22 cellular contexts compared by ENCODE assay signal in the genomic region with DNA sequence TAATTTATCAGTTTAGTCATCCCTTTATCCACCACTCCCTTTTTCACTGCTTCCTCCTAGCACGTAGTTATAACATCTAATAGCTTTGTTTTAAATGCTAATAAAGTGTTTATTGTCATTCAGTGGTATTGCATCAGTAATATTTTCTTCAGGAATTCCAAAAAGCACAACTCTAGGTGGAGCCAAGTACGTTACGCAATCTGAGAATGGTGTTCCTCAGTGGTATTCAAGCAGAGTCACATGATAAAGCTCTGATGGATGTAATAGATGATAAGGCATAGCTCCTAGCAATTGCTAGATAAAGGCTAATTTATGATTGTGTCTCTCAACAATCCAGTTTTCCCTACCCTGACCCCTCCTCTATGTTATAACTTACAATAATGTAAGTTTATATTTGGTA.
DNase-seq lines count a peak whose midpoint lies in the region; ATAC-seq, FAIRE-seq and TF ChIP-seq lines count a peak whose summit lies in the region.
"Had no signal": no experiment of that assay in that cellular context is flagged by ENCODE, and none has a peak within 500 bp of the region (broad histone marks: within the 10 kb centered on the region; RNA-seq: fewer than 3 reads in every experiment).

No MANE protein-coding gene starts in this region.

- no peak overlapping the region for H2BK15ac ChIP-seq in H1 (ENCODE audit: low read length)

- no peaks in the 10 kb centered on the region for H3K79me1 ChIP-seq in H1 (ENCODE audit: low read depth, low read length)

- H3K4me2 ChIP-seq in H1 (ENCODE audit: insufficient read depth in 1 of 2, low read depth in 2 of 2, low read length in 2 of 2): no peak overlapping the region
- H3K4me2 ChIP-seq: BLaER1 had no signal

- ATAC-seq in stimulated activated memory B cell treated with anti-CD40 and anti-IgM and Interleukin-4, amounts not matched to agents 10 μg/mL and 1 μg/mL and 100 μg/mL, for 72 hours: no peak
- ATAC-seq in heart right ventricle (no peak), GM19463 (IDR thresholded peaks at IDR 0.05; ENCODE audit: unreplicated experiment) (no peak)
- ATAC-seq: K562 had no signal

- H3K27ac Mint-ChIP-seq in MCF 10A (ENCODE audit: low read depth, unreplicated experiment): no peak overlapping the region
- no peak overlapping the region for H3K27ac Mint-ChIP-seq in stimulated activated memory B cell treated with anti-CD40 and anti-IgM and Interleukin-4, amounts not matched to agents 10 μg/mL and 1 μg/mL and 100 μg/mL, for 72 hours
- H3K27ac Mint-ChIP-seq in osteocyte (ENCODE audit: unreplicated experiment): no peak overlapping the region
- H3K27ac Mint-ChIP-seq: CD8-positive, alpha-beta memory T cell had no signal

- H3K4ac ChIP-seq in H1 (replicated peaks; ENCODE audit: insufficient read length, low read depth, low read length): no peak overlapping the region

- no peaks in the 10 kb centered on the region for H3K23me2 ChIP-seq in H1 (ENCODE audit: low read depth, low read length)

- no peak overlapping the region for H4K91ac ChIP-seq in H1 (replicated peaks; ENCODE audit: insufficient read length, low read length)

- H4K8ac ChIP-seq in H1 (ENCODE audit: extremely low read depth, insufficient read depth, low read length): no peak overlapping the region

- H3K56ac ChIP-seq in H1 (replicated peaks; ENCODE audit: insufficient read length, low read depth, low read length): no peak overlapping the region

- H3K9ac ChIP-seq in H1 (replicated peaks in 1 of 4; ENCODE audit: extremely low read depth in 1 of 4, low read depth in 3 of 4, low read length in 3 of 4): no peak overlapping the region
- H3K9ac ChIP-seq: BLaER1 had no signal

- CTCF ChIA-PET in MCF 10A (lab: Yijun Ruan, JAX) (interaction anchor here (0.7 to 1.1 kb wide), 3 partner anchors 87 to 662 kb away, joined by 3 to 4 read pairs (median 3); no protein-coding TSS in a partner anchor), H1 (lab: Charles Lee; ENCODE audit: partially characterized antibody) (interaction anchor here (0.7 kb wide), 1 partner anchor 351 kb away, joined by 3 read pairs; no protein-coding TSS in a partner anchor)

- no peak for TF ChIP-seq POLR2A in breast epithelium (IDR thresholded peaks at IDR 0.05)
- no peak for TF ChIP-seq POLR2A in H1 (IDR thresholded peaks at IDR 0.05; ENCODE audit: control extremely low read depth in 1 of 2, low read depth in 2 of 2, low read length in 2 of 2)

- no peaks in the 10 kb centered on the region for H3K4me1 ChIP-seq in breast epithelium
- H3K4me1 ChIP-seq in H1 (replicated peaks in 1 of 4; ENCODE audit: control insufficient read depth in 3 of 4, insufficient read depth in 4 of 4, low read length in 3 of 4): no peaks in the 10 kb centered on the region
- no peaks in the 10 kb centered on the region for H3K4me1 ChIP-seq in heart right ventricle
- H3K4me1 ChIP-seq: BLaER1 had no signal

- DNase-seq in MCF 10A (ENCODE audit: unreplicated experiment) (peak; percentile 1), breast epithelium (ENCODE audit: low spot score in 2 of 2) (no peak), H1 (ENCODE audit: low read depth in 1 of 2, low spot score in 2 of 2) (no peak), fibroblast of villous mesenchyme (ENCODE audit: low read depth) (peak; percentile 0), osteocyte (ENCODE audit: extremely low spot score, unreplicated experiment) (no peak), heart right ventricle (no peak)
- DNase-seq: CD8-positive, alpha-beta memory T cell; DMS79; MV-4-11; NCI-H1417 treated with DMSO at 0.1 percent for 48 hours; NCI-H1930; NCI-H748 treated with DMSO at 0.1 percent for 48 hours; OCI-M1; SIG-M5 had no signal

- H3K27me3 Mint-ChIP-seq in MCF 10A (ENCODE audit: insufficient read depth, unreplicated experiment): no peaks in the 10 kb centered on the region
- no peaks in the 10 kb centered on the region for H3K27me3 Mint-ChIP-seq in stimulated activated memory B cell treated with anti-CD40 and anti-IgM and Interleukin-4, amounts not matched to agents 10 μg/mL and 1 μg/mL and 100 μg/mL, for 72 hours
- no peaks in the 10 kb centered on the region for H3K27me3 Mint-ChIP-seq in osteocyte (ENCODE audit: unreplicated experiment)
- H3K27me3 Mint-ChIP-seq: CD8-positive, alpha-beta memory T cell had no signal

- POLR2A ChIA-PET in MCF 10A (lab: Yijun Ruan, JAX): no interaction called here
- POLR2A ChIA-PET in H1 (lab: Charles Lee; ENCODE audit: partially characterized antibody): no interaction called here

- no peak overlapping the region for H2AFZ ChIP-seq in H1 (ENCODE audit: low read length)

- no peaks in the 10 kb centered on the region for H3K79me2 ChIP-seq in H1 (ENCODE audit: control insufficient read depth in 1 of 2, insufficient read depth in 2 of 2, low read length in 2 of 2)

- no peaks in the 10 kb centered on the region for H4K20me1 ChIP-seq in H1 (replicated peaks in 1 of 2; ENCODE audit: control insufficient read depth in 1 of 2, insufficient read depth in 2 of 2, low read length in 2 of 2)
- H4K20me1 ChIP-seq: BLaER1 had no signal

- H3K4me3 ChIP-seq in breast epithelium: no peak overlapping the region
- H3K4me3 ChIP-seq in H1 (ENCODE audit: extremely low read depth in 1 of 4, insufficient read depth in 2 of 4, low read depth in 3 of 4, low read length in 4 of 4): no peak overlapping the region
- no peak overlapping the region for H3K4me3 ChIP-seq in fibroblast of villous mesenchyme (ENCODE audit: low read depth, low read length)
- H3K4me3 ChIP-seq in heart right ventricle: no peak overlapping the region
- H3K4me3 ChIP-seq: BLaER1, K562 had no signal

- no peak overlapping the region for H2BK5ac ChIP-seq in H1 (ENCODE audit: low read depth, low read length)

- no peak for TF ChIP-seq RAD21 in H1 (IDR thresholded peaks at IDR 0.05 in 1 of 2, conservative IDR thresholded peaks at IDR 0.05 in 1 of 2; ENCODE audit: low read depth in 2 of 2, low read length in 2 of 2)

- H4K5ac ChIP-seq in H1 (ENCODE audit: insufficient read length, low read depth, low read length): no peak overlapping the region

- H2AK5ac ChIP-seq in H1 (ENCODE audit: low read depth, low read length): no peak overlapping the region

- intact Hi-C loops in MCF 10A (cut with micrococcal nuclease): no loop called here
- intact Hi-C loops in breast epithelium (cut with DNase I; ENCODE audit: low total_unique reads): no loop called here
- intact Hi-C loops in heart right ventricle (cut with DNase I): no loop called here

- WGBS in H1 (ENCODE audit: extremely low coverage in 1 of 2, insufficient coverage in 1 of 2, insufficient read length in 1 of 2, insufficient replicate concordance in 2 of 2, low coverage in 1 of 2, low lambda C conversion rate in 2 of 2, missing lambda C conversion rate in 1 of 2), 2 experiments: 90% methylated on average over 3 of the region's 3 CpGs; no CpG with 5 or more reads in 1 of the 2 experiments
- WGBS in heart right ventricle, 2 donors: 84 to 87% methylated on average over 3 of the region's 3 CpGs

- H3K27me3 ChIP-seq in breast epithelium (no peaks in the 10 kb centered on the region), H1 (replicated peaks in 1 of 4; ENCODE audit: control insufficient read depth in 3 of 4, extremely low read depth in 1 of 4, insufficient read depth in 3 of 4, low read length in 3 of 4) (no peaks in the 10 kb centered on the region), heart right ventricle (no peaks in the 10 kb centered on the region)
- H3K27me3 ChIP-seq: BLaER1 had no signal

- H3K14ac ChIP-seq in H1 (ENCODE audit: insufficient read length): no peak overlapping the region

- peak overlapping the region; percentile 95; the same call in 1 of the 2 replicates for H2BK12ac ChIP-seq in H1 (ENCODE audit: low read depth, low read length)

- H3K4me1 Mint-ChIP-seq in MCF 10A (ENCODE audit: insufficient read depth, unreplicated experiment): no peaks in the 10 kb centered on the region
- no peaks in the 10 kb centered on the region for H3K4me1 Mint-ChIP-seq in stimulated activated memory B cell treated with anti-CD40 and anti-IgM and Interleukin-4, amounts not matched to agents 10 μg/mL and 1 μg/mL and 100 μg/mL, for 72 hours
- H3K4me1 Mint-ChIP-seq in osteocyte (ENCODE audit: unreplicated experiment): no peaks in the 10 kb centered on the region
- H3K4me1 Mint-ChIP-seq: CD8-positive, alpha-beta memory T cell had no signal

- no peak overlapping the region for H2BK20ac ChIP-seq in H1 (ENCODE audit: low read length)

- H3K23ac ChIP-seq in H1 (ENCODE audit: insufficient read length): no peak overlapping the region

- no peak overlapping the region for H2BK120ac ChIP-seq in H1 (replicated peaks; ENCODE audit: low read depth, low read length)

- TF ChIP-seq CTCF in MCF 10A (IDR thresholded peaks at IDR 0.05; ENCODE audit: unreplicated experiment) (no peak), breast epithelium (IDR thresholded peaks at IDR 0.05) (no peak), H1 (IDR thresholded peaks at IDR 0.05; ENCODE audit: control extremely low read depth in 1 of 3, insufficient read depth in 1 of 3, low read depth in 1 of 3, low read length in 3 of 3) (no peak), fibroblast of villous mesenchyme (IDR thresholded peaks at IDR 0.05; ENCODE audit: insufficient read depth, low read depth, low read length) (no peak), osteocyte (IDR thresholded peaks at IDR 0.05) (no peak), heart right ventricle (IDR thresholded peaks at IDR 0.05) (no peak)

- H3K36me3 Mint-ChIP-seq in MCF 10A (ENCODE audit: insufficient read depth, unreplicated experiment) (no peaks in the 10 kb centered on the region), osteocyte (ENCODE audit: unreplicated experiment) (no peaks in the 10 kb centered on the region)
- no peaks in the 10 kb centered on the region for H3K36me3 Mint-ChIP-seq in stimulated activated memory B cell treated with anti-CD40 and anti-IgM and Interleukin-4, amounts not matched to agents 10 μg/mL and 1 μg/mL and 100 μg/mL, for 72 hours
- H3K36me3 Mint-ChIP-seq: CD8-positive, alpha-beta memory T cell had no signal

- H3K27ac ChIP-seq in breast epithelium (no peak overlapping the region), H1 (ENCODE audit: low read depth, low read length) (no peak overlapping the region), heart right ventricle (no peak overlapping the region)
- H3K27ac ChIP-seq: 22Rv1, BLaER1, HL-60 had no signal

- TF ChIP-seq EP300 in H1 (IDR thresholded peaks at IDR 0.05; ENCODE audit: borderline replicate concordance in 1 of 2, low read depth in 2 of 2, low read length in 2 of 2): no peak

- H3K9me3 ChIP-seq in breast epithelium (no peaks in the 10 kb centered on the region), H1 (ENCODE audit: insufficient read depth in 2 of 2, low read depth in 1 of 2, low read length in 1 of 2) (no peaks in the 10 kb centered on the region), heart right ventricle (no peaks in the 10 kb centered on the region)
- H3K9me3 ChIP-seq: BLaER1 had no signal

- H3K4me3 Mint-ChIP-seq in MCF 10A (ENCODE audit: unreplicated experiment): no peak overlapping the region
- H3K4me3 Mint-ChIP-seq in stimulated activated memory B cell treated with anti-CD40 and anti-IgM and Interleukin-4, amounts not matched to agents 10 μg/mL and 1 μg/mL and 100 μg/mL, for 72 hours: no peak overlapping the region
- no peak overlapping the region for H3K4me3 Mint-ChIP-seq in osteocyte (ENCODE audit: unreplicated experiment)
- H3K4me3 Mint-ChIP-seq: CD8-positive, alpha-beta memory T cell had no signal

- no TSS peak for BruUV-seq in MCF 10A (replicated peaks; lab: Mats Ljungman, UMichigan)

- no peak for FAIRE-seq in H1 (lab: Jason Lieb, UNC)
- FAIRE-seq: D721Med, HTR-8/SVneo, K562 had no signal

- no peak overlapping the region for H3K18ac ChIP-seq in H1 (ENCODE audit: extremely low read depth, low read length)

- H3K9me3 Mint-ChIP-seq in MCF 10A (ENCODE audit: unreplicated experiment) (no peaks in the 10 kb centered on the region), osteocyte (ENCODE audit: unreplicated experiment) (no peaks in the 10 kb centered on the region)
- H3K9me3 Mint-ChIP-seq in stimulated activated memory B cell treated with anti-CD40 and anti-IgM and Interleukin-4, amounts not matched to agents 10 μg/mL and 1 μg/mL and 100 μg/mL, for 72 hours: no peaks in the 10 kb centered on the region

- H3K36me3 ChIP-seq in breast epithelium (no peaks in the 10 kb centered on the region), H1 (ENCODE audit: control insufficient read depth in 2 of 4, insufficient read depth in 4 of 4, low read length in 3 of 4) (no peaks in the 10 kb centered on the region), heart right ventricle (no peaks in the 10 kb centered on the region)
- H3K36me3 ChIP-seq: BLaER1 had no signal

Comparison
In these comparisons a context has a peak if more than half of its experiments do, and no peak if none do; other contexts are left out.
1. DNase-seq: peak in MCF 10A (single experiment) and fibroblast of villous mesenchyme (single experiment); none in breast epithelium (0 of 2), H1 (0 of 2), osteocyte (single experiment) and heart right ventricle (0 of 2).